ENCODE assay signal across 8 cellular contexts in genomic region chr17:17204041-17204591, GRCh38. TPM values are rescaled to one million over a fixed set of nuclear protein-coding genes. Genes with fewer than 3 reads are reported as not detected.
A peak's percentile ranks its signal among the peaks of the same experiment; 100 is the strongest.
DNase-seq lines count a peak whose midpoint lies in the region; TF ChIP-seq lines count a peak whose summit lies in the region.

No MANE protein-coding gene starts in this region.

- DNase-seq in RWPE1 (ENCODE audit: low spot score) (no peak), esophagus squamous epithelium (lab: John Stamatoyannopoulos, UW) (no peak), posterior cingulate gyrus (peak; percentile 27 to 90 (median 64)), NCI-H526 (lab: John Stamatoyannopoulos, UW) (no peak), glomerular visceral epithelial cell (ENCODE audit: extremely low spot score) (no peak), NCI-H1048 (lab: John Stamatoyannopoulos, UW) (no peak), GF-D8 (lab: John Stamatoyannopoulos, UW) (no peak)

- H3K27ac ChIP-seq in RWPE1: peak overlapping the region; percentile 87
- H3K27ac ChIP-seq in esophagus squamous epithelium: peak overlapping the region; percentile 35 to 90 (median 63)

- H3K36me3 ChIP-seq in esophagus squamous epithelium: no peaks in the 10 kb centered on the region

- H3K27me3 ChIP-seq in esophagus squamous epithelium: no peaks in the 10 kb centered on the region

- H3K9me3 ChIP-seq in esophagus squamous epithelium: no peaks in the 10 kb centered on the region

- CTCF ChIA-PET in RWPE1 (lab: Yijun Ruan, JAX): no interaction called here

- POLR2A ChIA-PET in RWPE1 (lab: Yijun Ruan, JAX; ENCODE audit: low non-redundant PET): interaction anchor here (0.6 kb wide), 1 partner anchor 33 kb away, joined by 3 read pairs; the partner anchor contains the start of gene FLCN

- TF ChIP-seq POLR2A in esophagus squamous epithelium (IDR thresholded peaks at IDR 0.05): no peak

- H3K4me3 ChIP-seq in GM08714 (ENCODE audit: low read length) (peak overlapping the region; percentile 62; the same call in 1 of the 2 replicates), esophagus squamous epithelium (peak overlapping the region in 1 of 4 donors; percentile 77)

- TF ChIP-seq CTCF in RWPE1 (conservative IDR thresholded peaks at IDR 0.05; ENCODE audit: low read depth): no peak
- no peak for TF ChIP-seq CTCF in esophagus squamous epithelium (IDR thresholded peaks at IDR 0.05)

- intact Hi-C loops in esophagus squamous epithelium (cut with DNase I): no loop called here
- intact Hi-C loops in posterior cingulate gyrus (cut with DNase I): loop anchor here (2.0 kb wide), 1 partner anchor 33 kb away; the partner anchor contains the start of gene FLCN

- peaks cover 28 to 76% (median 35%) of the 10 kb centered on the region in 3 donors for H3K4me1 ChIP-seq in esophagus squamous epithelium

- WGBS in esophagus squamous epithelium, 2 donors: 46 to 54% methylated on average over 13 of the region's 15 CpGs

RNA-seq across cellular contexts. Expression of gene PLD6, which starts 2.0 kb away (rescaled TPM):
- 1 to 10 TPM in 2 of 4 donors, under 1 TPM in 2; 0.45 to 1.9 (median 0.95) TPM for total RNA-seq in esophagus squamous epithelium

RNA-seq across cellular contexts. Expression of gene FLCN, which starts 32.9 kb away (rescaled TPM):
- 10 to 100 TPM; 11.6 to 27.5 (median 12.4) TPM for total RNA-seq in esophagus squamous epithelium

Comparison
In these comparisons a context has a peak if more than half of its experiments do, and no peak if none do; other contexts are left out.
1. DNase-seq: peak in posterior cingulate gyrus (10 of 10); none in RWPE1 (single experiment), esophagus squamous epithelium (single experiment), NCI-H526 (0 of 2), glomerular visceral epithelial cell (single experiment), NCI-H1048 (single experiment) and GF-D8 (single experiment).